ENCODE assay signal across 10 cellular contexts in the genomic region with DNA sequence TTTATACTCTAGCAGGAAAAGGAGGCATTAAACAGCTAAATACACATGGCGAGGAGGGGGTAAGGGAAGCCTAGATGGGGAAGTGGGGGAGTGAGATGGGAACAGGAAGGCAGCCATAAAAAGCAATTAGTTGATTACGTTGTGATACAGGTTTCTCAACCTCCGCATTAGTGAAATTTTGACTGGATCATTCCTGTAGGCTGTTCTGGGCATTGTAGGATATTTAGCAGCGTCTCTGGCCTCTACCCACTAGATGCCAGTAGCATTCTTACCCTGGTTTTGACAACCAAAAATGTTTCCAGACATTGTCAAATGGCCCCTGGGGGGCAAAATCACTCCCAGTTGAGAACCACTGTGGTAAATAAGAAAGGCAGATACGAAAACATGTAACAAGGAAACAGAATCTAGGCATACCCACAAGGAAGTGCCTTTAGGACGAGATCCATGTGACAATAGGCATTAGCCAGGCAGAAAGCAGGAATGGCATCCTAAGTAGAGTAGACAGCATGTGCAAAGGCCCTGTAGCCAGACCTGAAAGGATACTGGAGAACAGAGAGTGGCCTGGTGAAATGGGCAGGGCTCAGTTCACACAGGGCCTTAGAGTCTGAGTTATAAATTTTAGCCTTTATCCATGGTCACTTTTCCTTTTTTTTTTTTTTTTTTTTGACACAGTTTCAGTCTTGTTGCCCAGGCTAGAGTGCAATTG. TPM values are rescaled to one million over a fixed set of nuclear protein-coding genes. Genes with fewer than 3 reads are reported as not detected.
A peak's percentile ranks its signal among the peaks of the same experiment; 100 is the strongest.
DNase-seq lines count a peak whose midpoint lies in the region; ATAC-seq and TF ChIP-seq lines count a peak whose summit lies in the region.
"Had no signal": no experiment of that assay in that cellular context is flagged by ENCODE, and none has a peak within 500 bp of the region (broad histone marks: within the 10 kb centered on the region; RNA-seq: fewer than 3 reads in every experiment).

No MANE protein-coding gene starts in this region.

- no peak for DNase-seq in activated CD4-positive, alpha-beta T cell treated with anti-CD3 and anti-CD28 coated beads, Interleukin-2, amount 10 ng/mL, durations not matched to agents 24 days and 14 days
- no peak for DNase-seq in activated CD4-positive, alpha-beta T cell treated with anti-CD3 and anti-CD28 coated beads for 4 hours
- no peak for DNase-seq in fibroblast of pulmonary artery (ENCODE audit: low read depth)
- no peak for DNase-seq in stomach
- DNase-seq in NCI-H2107 treated with DMSO at 0.1 percent for 48 hours (lab: John Stamatoyannopoulos, UW; ENCODE audit: unreplicated experiment), result no peak
- DNase-seq in GM23338 (ENCODE audit: low spot score), result no peak
- no peak for DNase-seq in DMS114 treated with DMSO at 0.1 percent for 48 hours (lab: John Stamatoyannopoulos, UW; ENCODE audit: unreplicated experiment)
- DNase-seq: NCI-H2171 had no signal

- H3K4me2 ChIP-seq in SU-DHL-6 (ENCODE audit: low read depth, low read length, poor library complexity, severe bottlenecking) (peak overlapping the region; percentile 70), GM23338 (no peak overlapping the region)

- H3K36me3 ChIP-seq in SU-DHL-6 (ENCODE audit: low read length) (no peaks in the 10 kb centered on the region), stomach (no peaks in the 10 kb centered on the region), GM23338 (ENCODE audit: insufficient read depth) (no peaks in the 10 kb centered on the region)

- no peaks in the 10 kb centered on the region for H3K9me3 ChIP-seq in SU-DHL-6 (ENCODE audit: insufficient read depth, low read length)
- H3K9me3 ChIP-seq in stomach, result no peaks in the 10 kb centered on the region

- intact Hi-C loops in activated CD4-positive, alpha-beta T cell treated with anti-CD3 and anti-CD28 coated beads, Interleukin-2, amount 10 ng/mL, durations not matched to agents 24 days and 14 days (cut with micrococcal nuclease), result no loop called here
- intact Hi-C loops in stomach (cut with DNase I; ENCODE audit: low total_unique reads), result no loop called here

- no peak for TF ChIP-seq EP300 in stomach (IDR thresholded peaks at IDR 0.05)

- H2AFZ ChIP-seq in SU-DHL-6 (ENCODE audit: low read depth, low read length, severe bottlenecking) (peak overlapping the region; percentile 65), GM23338 (no peak overlapping the region)

- no peaks in the 10 kb centered on the region for H3K27me3 Mint-ChIP-seq in activated CD4-positive, alpha-beta T cell treated with anti-CD3 and anti-CD28 coated beads, Interleukin-2, amount 10 ng/mL, durations not matched to agents 24 days and 14 days
- peaks cover 7% of the 10 kb centered on the region for H3K27me3 Mint-ChIP-seq in GM23338 (ENCODE audit: insufficient read depth, low read depth, poor library complexity)

- no peaks in the 10 kb centered on the region for H3K36me3 Mint-ChIP-seq in activated CD4-positive, alpha-beta T cell treated with anti-CD3 and anti-CD28 coated beads, Interleukin-2, amount 10 ng/mL, durations not matched to agents 24 days and 14 days (ENCODE audit: low read depth)
- no peaks in the 10 kb centered on the region for H3K36me3 Mint-ChIP-seq in GM23338 (ENCODE audit: low read depth)

- H3F3A ChIP-seq in SU-DHL-6 (ENCODE audit: insufficient read depth), result no peaks in the 10 kb centered on the region
- H3F3A ChIP-seq in GM23338 (replicated peaks; ENCODE audit: low read depth), result no peaks in the 10 kb centered on the region

- TF ChIP-seq POLR2A in stomach (IDR thresholded peaks at IDR 0.05), result no peak

- H3K27ac ChIP-seq in SU-DHL-6 (ENCODE audit: low read depth, low read length) (no peak overlapping the region), stomach (peak overlapping the region in 4 of 5 donors; percentile 78 to 84 (median 84)), GM23338 (ENCODE audit: low read depth) (no peak overlapping the region)

- H3K4me3 Mint-ChIP-seq in activated CD4-positive, alpha-beta T cell treated with anti-CD3 and anti-CD28 coated beads, Interleukin-2, amount 10 ng/mL, durations not matched to agents 24 days and 14 days, result peak overlapping the region; percentile 87
- no peak overlapping the region for H3K4me3 Mint-ChIP-seq in GM23338
- H3K4me3 Mint-ChIP-seq: neural crest cell had no signal

- H3K4me1 Mint-ChIP-seq in activated CD4-positive, alpha-beta T cell treated with anti-CD3 and anti-CD28 coated beads, Interleukin-2, amount 10 ng/mL, durations not matched to agents 24 days and 14 days, result peaks cover 38% of the 10 kb centered on the region
- no peaks in the 10 kb centered on the region for H3K4me1 Mint-ChIP-seq in GM23338
- H3K4me1 Mint-ChIP-seq: neural crest cell had no signal

- H3K9me3 Mint-ChIP-seq in activated CD4-positive, alpha-beta T cell treated with anti-CD3 and anti-CD28 coated beads, Interleukin-2, amount 10 ng/mL, durations not matched to agents 24 days and 14 days, result no peaks in the 10 kb centered on the region
- peaks cover 6% of the 10 kb centered on the region; the same call in 2 of the 3 replicates for H3K9me3 Mint-ChIP-seq in GM23338
- H3K9me3 Mint-ChIP-seq: neural crest cell had no signal

- no peak overlapping the region for H3K9ac ChIP-seq in SU-DHL-6 (ENCODE audit: low read length)

- H3K27ac Mint-ChIP-seq in activated CD4-positive, alpha-beta T cell treated with anti-CD3 and anti-CD28 coated beads, Interleukin-2, amount 10 ng/mL, durations not matched to agents 24 days and 14 days, result peak overlapping the region; percentile 94
- no peak overlapping the region for H3K27ac Mint-ChIP-seq in GM23338

- H3K4me3 ChIP-seq in SU-DHL-6 (ENCODE audit: insufficient read depth, low read length, poor library complexity, severe bottlenecking), result no peak overlapping the region
- peak overlapping the region; percentile 39 for H3K4me3 ChIP-seq in fibroblast of pulmonary artery (replicated peaks; ENCODE audit: low read depth, low read length)
- peak overlapping the region in 3 of 4 donors; percentile 36 to 53 (median 40) for H3K4me3 ChIP-seq in stomach
- no peak overlapping the region for H3K4me3 ChIP-seq in GM23338

- ATAC-seq in GM23338, result no peak

- H3K9me2 ChIP-seq in SU-DHL-6 (replicated peaks; ENCODE audit: insufficient read depth, low read length) (no peaks in the 10 kb centered on the region), GM23338 (ENCODE audit: insufficient read depth) (no peaks in the 10 kb centered on the region)

- 72 to 82% (median 73%) methylated on average over 6 of the region's 6 CpGs for WGBS in stomach, 5 donors

- H3K4me1 ChIP-seq in stomach, result peaks cover 6 to 20% (median 9%) of the 10 kb centered on the region in 4 donors
- H3K4me1 ChIP-seq in GM23338 (ENCODE audit: insufficient read depth), result no peaks in the 10 kb centered on the region

- no peaks in the 10 kb centered on the region for H3K27me3 ChIP-seq in SU-DHL-6 (ENCODE audit: low read length)
- H3K27me3 ChIP-seq in stomach, result no peaks in the 10 kb centered on the region
- no peaks in the 10 kb centered on the region for H3K27me3 ChIP-seq in GM23338 (ENCODE audit: insufficient read depth)

- H4K20me1 ChIP-seq in SU-DHL-6 (ENCODE audit: low read depth, low read length) (no peaks in the 10 kb centered on the region), GM23338 (replicated peaks; ENCODE audit: insufficient read depth) (no peaks in the 10 kb centered on the region)

- no peaks in the 10 kb centered on the region for H3K79me2 ChIP-seq in SU-DHL-6 (ENCODE audit: insufficient read depth, low read length)
- H3K79me2 ChIP-seq in GM23338 (replicated peaks; ENCODE audit: insufficient read depth), result no peaks in the 10 kb centered on the region

- TF ChIP-seq CTCF in SU-DHL-6 (IDR thresholded peaks at IDR 0.05; ENCODE audit: insufficient read depth, low read length, poor library complexity, severe bottlenecking) (no peak), fibroblast of pulmonary artery (IDR thresholded peaks at IDR 0.05; ENCODE audit: low read length, missing control alignments) (no peak), stomach (IDR thresholded peaks at IDR 0.05) (no peak), GM23338 (conservative IDR thresholded peaks at IDR 0.05; ENCODE audit: low read depth in 2 of 2) (no peak)

TF ChIP-seq in GM23338, 12 proteins besides CTCF, POLR2A, EP300 and RAD21 (continues in another document):
- no peak for TF ChIP-seq EZH2phosphoT487 (IDR thresholded peaks at IDR 0.05; ENCODE audit: unreplicated experiment)
- no peak for TF ChIP-seq POLR2AphosphoS5 (IDR thresholded peaks at IDR 0.05; ENCODE audit: low read depth)
- TF ChIP-seq ZNF331 (CRISPR knock-in tag; IDR thresholded peaks at IDR 0.05; ENCODE audit: low read depth), result no peak
- TF ChIP-seq STAT1 (IDR thresholded peaks at IDR 0.05; ENCODE audit: unreplicated experiment), result no peak
- TF ChIP-seq NANOG (IDR thresholded peaks at IDR 0.05; ENCODE audit: borderline replicate concordance), result no peak
- no peak for TF ChIP-seq CREB1 (CRISPR knock-in tag; IDR thresholded peaks at IDR 0.05; ENCODE audit: low read depth)
- no peak for TF ChIP-seq EZH2 (IDR thresholded peaks at IDR 0.05; ENCODE audit: low read depth, unreplicated experiment)
- TF ChIP-seq ZNF114 (CRISPR knock-in tag; IDR thresholded peaks at IDR 0.05), result no peak
- TF ChIP-seq, protein P1, sequence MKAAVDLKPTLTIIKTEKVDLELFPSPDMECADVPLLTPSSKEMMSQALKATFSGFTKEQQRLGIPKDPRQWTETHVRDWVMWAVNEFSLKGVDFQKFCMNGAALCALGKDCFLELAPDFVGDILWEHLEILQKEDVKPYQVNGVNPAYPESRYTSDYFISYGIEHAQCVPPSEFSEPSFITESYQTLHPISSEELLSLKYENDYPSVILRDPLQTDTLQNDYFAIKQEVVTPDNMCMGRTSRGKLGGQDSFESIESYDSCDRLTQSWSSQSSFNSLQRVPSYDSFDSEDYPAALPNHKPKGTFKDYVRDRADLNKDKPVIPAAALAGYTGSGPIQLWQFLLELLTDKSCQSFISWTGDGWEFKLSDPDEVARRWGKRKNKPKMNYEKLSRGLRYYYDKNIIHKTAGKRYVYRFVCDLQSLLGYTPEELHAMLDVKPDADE (IDR thresholded peaks at IDR 0.05), result no peak
- no peak for TF ChIP-seq JUNB (IDR thresholded peaks at IDR 0.05; ENCODE audit: unreplicated experiment)

RNA-seq across cellular contexts. Expression of gene PTPN1, which starts 25.8 kb away (rescaled TPM):
- 61.4 and 62.9 TPM in 2 replicates for total RNA-seq in activated CD4-positive, alpha-beta T cell treated with anti-CD3 and anti-CD28 coated beads, Interleukin-2, amount 10 ng/mL, durations not matched to agents 24 days and 14 days
- 10 to 100 TPM; 13.9 to 26.8 (median 21.7) TPM for total RNA-seq in stomach
- polyA plus RNA-seq in stomach (10 to 100 TPM; 10.8 to 15.3 (median 13.8) TPM), GM23338 (2016; fragmentation: Nextera tagmentation; extraction: Ambion mirVana) (16.9 and 18.9 TPM in 2 replicates)
- 26.2 and 26.4 TPM in 2 replicates for total RNA-seq in GM23338 (2014; rRNA removed; shearing (Covaris generic))

Comparison
In these comparisons a context has a peak if more than half of its experiments do, and no peak if none do; other contexts are left out.
1. H3K27ac ChIP-seq: peak in stomach (4 of 5); none in SU-DHL-6 (single experiment) and GM23338 (single experiment).
2. H3K4me3 ChIP-seq: peak in fibroblast of pulmonary artery (single experiment) and stomach (3 of 4); none in SU-DHL-6 (single experiment) and GM23338 (single experiment).